In genomic region chr14:55051165-55051425, GRCh38 we compare ENCODE assay signal across 1 cellular context.
TF ChIP-seq lines count a peak whose summit lies in the region.

No MANE protein-coding gene starts in this region.

TF ChIP-seq in HCT116, 20 proteins besides CTCF, POLR2A, EP300 and RAD21 (continued from another document):
- no peak for TF ChIP-seq ZBTB33 (IDR thresholded peaks at IDR 0.05; ENCODE audit: extremely low read depth, insufficient replicate concordance, low read length)
- no peak for TF ChIP-seq REST (IDR thresholded peaks at IDR 0.05; ENCODE audit: low read depth)
- TF ChIP-seq JUND (IDR thresholded peaks at IDR 0.05) = no peak
- TF ChIP-seq CEBPB (IDR thresholded peaks at IDR 0.05; ENCODE audit: low read depth) = no peak
- TF ChIP-seq FOSL1 (IDR thresholded peaks at IDR 0.05; ENCODE audit: low read depth) = no peak
- no peak for TF ChIP-seq POLR2AphosphoS5 (IDR thresholded peaks at IDR 0.05; ENCODE audit: low read depth, low read length)
- TF ChIP-seq EZH2phosphoT487 (IDR thresholded peaks at IDR 0.05; ENCODE audit: borderline replicate concordance) = no peak
- TF ChIP-seq, protein P1, sequence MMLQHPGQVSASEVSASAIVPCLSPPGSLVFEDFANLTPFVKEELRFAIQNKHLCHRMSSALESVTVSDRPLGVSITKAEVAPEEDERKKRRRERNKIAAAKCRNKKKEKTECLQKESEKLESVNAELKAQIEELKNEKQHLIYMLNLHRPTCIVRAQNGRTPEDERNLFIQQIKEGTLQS (IDR thresholded peaks at IDR 0.05) = no peak
- TF ChIP-seq ELF1 (IDR thresholded peaks at IDR 0.05; ENCODE audit: borderline replicate concordance, low read depth) = no peak
